10 cellular contexts compared by ENCODE assay signal in the genomic region with DNA sequence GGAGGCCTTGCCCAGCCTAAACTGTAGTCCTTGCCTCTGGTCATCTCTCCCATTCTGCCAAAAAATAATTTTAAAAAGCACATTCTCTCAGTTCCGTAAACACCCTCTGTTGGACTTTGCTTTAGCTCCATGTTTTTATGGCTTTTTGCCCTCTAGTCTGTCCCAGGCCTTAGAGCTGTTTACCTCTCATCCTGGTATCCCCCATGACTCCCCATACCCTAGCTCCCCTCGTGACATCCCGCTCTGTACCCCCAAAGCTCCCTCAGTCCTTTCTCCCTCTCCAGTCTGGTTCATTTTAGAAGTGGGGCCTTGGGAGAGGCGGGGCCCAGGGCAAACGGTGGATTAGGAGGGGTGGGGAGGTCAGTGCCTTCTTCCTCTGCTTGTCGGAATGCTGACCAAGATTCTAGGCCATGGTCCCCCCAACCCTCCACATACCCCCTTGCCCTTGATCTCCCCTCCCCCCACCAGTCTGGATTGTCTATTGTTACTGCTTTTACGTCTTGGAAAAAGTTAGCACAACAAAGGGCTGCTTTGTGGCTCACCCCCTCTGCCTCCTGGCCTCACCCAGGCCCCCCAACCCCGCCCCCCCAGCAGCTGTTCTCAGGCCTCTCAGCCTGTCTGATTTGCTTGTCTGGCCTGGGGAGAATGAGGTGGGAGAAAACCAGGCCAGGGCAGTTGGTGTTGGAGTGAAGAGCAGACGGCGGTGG. TPM values are rescaled to one million over a fixed set of nuclear protein-coding genes. Genes with fewer than 3 reads are reported as not detected.
A peak's percentile ranks its signal among the peaks of the same experiment; 100 is the strongest.
DNase-seq lines count a peak whose midpoint lies in the region; ATAC-seq and TF ChIP-seq lines count a peak whose summit lies in the region.
"Had no signal": no experiment of that assay in that cellular context is flagged by ENCODE, and none has a peak within 500 bp of the region (broad histone marks: within the 10 kb centered on the region; RNA-seq: fewer than 3 reads in every experiment).

No MANE protein-coding gene starts in this region.

- peak overlapping the region; percentile 84 for H3K27ac ChIP-seq in BLaER1
- peak overlapping the region; percentile 69 for H3K27ac ChIP-seq in WERI-Rb-1
- H3K27ac ChIP-seq in ovary, result peak overlapping the region; percentile 67 to 84

- peaks cover 39% of the 10 kb centered on the region for H4K20me1 ChIP-seq in BLaER1

- H3K36me3 ChIP-seq in BLaER1 (peaks cover 20% of the 10 kb centered on the region), WERI-Rb-1 (peaks cover 23% of the 10 kb centered on the region), ovary (no peaks in the 10 kb centered on the region)

- H3K9ac ChIP-seq in BLaER1, result peak overlapping the region; percentile 85

- H3K4me1 ChIP-seq in BLaER1 (peaks cover 91% of the 10 kb centered on the region), ovary (ENCODE audit: insufficient read depth) (peaks cover 46% of the 10 kb centered on the region)

- WGBS in ovary, 3 donors, result 13 to 14% (median 13%) methylated on average over 10 of the region's 10 CpGs

- DNase-seq in WERI-Rb-1, result no peak
- DNase-seq in fibroblast of pulmonary artery (ENCODE audit: low read depth), result no peak
- DNase-seq in ovary, result no peak
- no peak for DNase-seq in HPDE6-E6E7 (ENCODE audit: extremely low spot score)
- DNase-seq in stimulated activated CD4-positive, alpha-beta T cell treated with anti-CD3 and anti-CD28 coated beads, Interleukin-4, amount 100 ng/mL, for 24 hours, result no peak
- DNase-seq: cerebellar nuclear complex; stimulated activated CD4-positive, alpha-beta T cell treated with anti-CD3 and anti-CD28 coated beads, Interleukin-4, amount 100 ng/mL, for 4 hours had no signal

- ATAC-seq in GM21367 (IDR thresholded peaks at IDR 0.05; ENCODE audit: unreplicated experiment) (no peak), GM18858 (IDR thresholded peaks at IDR 0.05; ENCODE audit: unreplicated experiment) (no peak)

- H3K9me3 ChIP-seq in BLaER1 (no peaks in the 10 kb centered on the region), WERI-Rb-1 (ENCODE audit: severe bottlenecking) (no peaks in the 10 kb centered on the region), ovary (no peaks in the 10 kb centered on the region)

- H3K27me3 ChIP-seq in BLaER1, result no peaks in the 10 kb centered on the region
- no peaks in the 10 kb centered on the region for H3K27me3 ChIP-seq in WERI-Rb-1 (ENCODE audit: insufficient read depth, low read depth, severe bottlenecking)
- no peaks in the 10 kb centered on the region for H3K27me3 ChIP-seq in ovary

- H3K4me3 ChIP-seq in BLaER1 (peak overlapping the region; percentile 82), WERI-Rb-1 (ENCODE audit: low read depth, low read length) (no peak overlapping the region), fibroblast of pulmonary artery (replicated peaks; ENCODE audit: low read depth, low read length) (peak overlapping the region; percentile 84), ovary (peak overlapping the region; percentile 68)

- no peak for TF ChIP-seq EP300 in ovary (IDR thresholded peaks at IDR 0.05)

- intact Hi-C loops in ovary (cut with DNase I), result no loop called here

- no peak for TF ChIP-seq POLR2A in ovary (IDR thresholded peaks at IDR 0.05)

- H3K4me2 ChIP-seq in BLaER1, result peak overlapping the region; percentile 97

- TF ChIP-seq CTCF in WERI-Rb-1 (IDR thresholded peaks at IDR 0.05; ENCODE audit: low read depth, low read length), result no peak
- TF ChIP-seq CTCF in fibroblast of pulmonary artery (IDR thresholded peaks at IDR 0.05; ENCODE audit: low read length, missing control alignments), result no peak
- TF ChIP-seq CTCF in ovary (IDR thresholded peaks at IDR 0.05), result no peak

RNA-seq across cellular contexts. Expression of gene GJD3, which starts 18.3 kb away (rescaled TPM):
- total RNA-seq in ovary, result 1 to 10 TPM in 2 of 7 donors, under 1 TPM in 3, not detected in 2; 0.66 to 1.8 (median 0.92) TPM
- polyA plus RNA-seq in ovary, result under 1 TPM in 1 of 2 donors, not detected in 1; 0.24 TPM

RNA-seq across cellular contexts. Expression of gene RARA, which starts 37.2 kb away (rescaled TPM):
- 100 to 1,000 TPM in 1 of 7 donors, 10 to 100 TPM in 6; 19.8 to 100 (median 62.2) TPM for total RNA-seq in ovary
- polyA plus RNA-seq in ovary, result 10 to 100 TPM; 21.8 to 39.9 TPM

RNA-seq across cellular contexts. Expression of gene CDC6, which starts 58.5 kb away (rescaled TPM):
- total RNA-seq in ovary, result 1 to 10 TPM in 3 of 7 donors, under 1 TPM in 4; 0.34 to 3.8 (median 0.76) TPM
- 1 to 10 TPM in 1 of 2 donors, under 1 TPM in 1; 0.80 to 3.3 TPM for polyA plus RNA-seq in ovary
